1 cellular context compared by ENCODE assay signal in the genomic region with DNA sequence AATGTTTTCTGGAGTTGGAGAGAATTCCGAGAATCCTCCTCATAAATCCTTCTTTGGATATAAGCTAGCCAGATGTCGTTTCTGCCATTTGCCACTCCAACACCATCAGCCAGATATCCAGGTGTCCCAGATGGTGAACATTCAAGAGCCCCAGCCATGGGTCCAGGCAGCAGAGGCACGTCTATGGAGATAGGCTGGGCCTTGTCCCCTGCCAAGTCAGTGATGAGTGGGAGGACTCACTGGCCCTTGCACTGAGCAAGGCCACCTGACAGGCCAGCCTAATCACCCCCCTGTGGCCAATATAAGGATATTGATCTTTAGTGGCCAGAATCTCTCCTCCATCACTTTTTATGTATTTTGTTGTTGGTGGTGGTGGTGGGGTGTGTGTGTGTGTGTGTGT.
TF ChIP-seq lines count a peak whose summit lies in the region.

No MANE protein-coding gene starts in this region.

TF ChIP-seq in HepG2, 621 proteins besides CTCF, POLR2A, EP300 and RAD21:
- TF ChIP-seq ZFP62 (CRISPR knock-in tag; IDR thresholded peaks at IDR 0.05) (no peak), DPF2 (CRISPR knock-in tag; IDR thresholded peaks at IDR 0.05; ENCODE audit: borderline replicate concordance, low read depth) (no peak), ZNF263 (CRISPR knock-in tag; IDR thresholded peaks at IDR 0.05) (peak; percentile 61), FOXM1 (CRISPR knock-in tag; IDR thresholded peaks at IDR 0.05) (no peak)
